In genomic region chr2:225008179-225008829, GRCh38 we compare ENCODE assay signal across 12 cellular contexts. TPM values are rescaled to one million over a fixed set of nuclear protein-coding genes. Genes with fewer than 3 reads are reported as not detected.
A peak's percentile ranks its signal among the peaks of the same experiment; 100 is the strongest.
DNase-seq lines count a peak whose midpoint lies in the region; ATAC-seq and TF ChIP-seq lines count a peak whose summit lies in the region.
"Had no signal": no experiment of that assay in that cellular context is flagged by ENCODE, and none has a peak within 500 bp of the region (broad histone marks: within the 10 kb centered on the region; RNA-seq: fewer than 3 reads in every experiment).

No MANE protein-coding gene starts in this region.

- peaks cover 10 to 35% (median 25%) of the 10 kb centered on the region in 3 donors for H3K4me1 Mint-ChIP-seq in IgD-negative memory B cell
- H3K4me1 Mint-ChIP-seq in memory B cell: peaks cover 25% of the 10 kb centered on the region

- H3K27ac ChIP-seq in substantia nigra (ENCODE audit: low read depth, low read length, poor library complexity, severe bottlenecking): no peak overlapping the region
- H3K27ac ChIP-seq in heart right ventricle: no peak overlapping the region
- H3K27ac ChIP-seq: cardiac muscle cell had no signal

- TF ChIP-seq CTCF in heart right ventricle (IDR thresholded peaks at IDR 0.05): no peak

- H3K27me3 Mint-ChIP-seq in IgD-negative memory B cell (no peaks in the 10 kb centered on the region), memory B cell (no peaks in the 10 kb centered on the region)

- no peak overlapping the region for H3K4me3 ChIP-seq in heart right ventricle
- H3K4me3 ChIP-seq: cardiac muscle cell had no signal

- no peaks in the 10 kb centered on the region for H3K9me3 ChIP-seq in heart right ventricle

- H3K9me3 Mint-ChIP-seq in IgD-negative memory B cell: no peaks in the 10 kb centered on the region
- no peaks in the 10 kb centered on the region for H3K9me3 Mint-ChIP-seq in memory B cell

- H3K4me3 Mint-ChIP-seq in IgD-negative memory B cell (no peak overlapping the region), memory B cell (no peak overlapping the region)
- H3K4me3 Mint-ChIP-seq: neural crest cell had no signal

- no peaks in the 10 kb centered on the region for H3K36me3 ChIP-seq in heart right ventricle
- H3K36me3 ChIP-seq: cardiac muscle cell had no signal

- H3K36me3 Mint-ChIP-seq in IgD-negative memory B cell (no peaks in the 10 kb centered on the region), memory B cell (peaks cover 3% of the 10 kb centered on the region)

- peak; percentile 66 for ATAC-seq in GM18867 (IDR thresholded peaks at IDR 0.05; ENCODE audit: unreplicated experiment)
- peak; percentile 77 for ATAC-seq in HG02588 (IDR thresholded peaks at IDR 0.05; ENCODE audit: unreplicated experiment)
- ATAC-seq in memory B cell (ENCODE audit: low read depth): peak; percentile 81
- no peak for ATAC-seq in heart right ventricle

- no peak for DNase-seq in memory B cell (ENCODE audit: low spot score in 2 of 2)
- no peak for DNase-seq in substantia nigra (lab: John Stamatoyannopoulos, UW)
- no peak for DNase-seq in heart right ventricle
- DNase-seq in NCI-H2196 (lab: John Stamatoyannopoulos, UW; ENCODE audit: unreplicated experiment): no peak
- DNase-seq in A172 (ENCODE audit: low spot score): no peak
- DNase-seq: activated CD4-positive, alpha-beta T cell treated with anti-CD3 and anti-CD28 coated beads, Interleukin-2, amount 50 U/mL, for 1 hour; NK-92 treated with Interleukin-12 subunit alpha and Interleukin-12 subunit beta, amount 100 ng/mL, for 24 hours had no signal

- no peaks in the 10 kb centered on the region for H3K27me3 ChIP-seq in heart right ventricle

- WGBS in heart right ventricle, 2 donors: 72% methylated on average over 2 of the region's 2 CpGs

- H3K4me1 ChIP-seq in heart right ventricle: peaks cover 0 to 3% (median 0%) of the 10 kb centered on the region in 9 donors

- intact Hi-C loops in heart right ventricle (cut with DNase I): loop anchor here in 3 of 10 donors (10.0 kb wide), 2 partner anchors 204 to 654 kb away; no protein-coding TSS in a partner anchor

- H3K27ac Mint-ChIP-seq in IgD-negative memory B cell (peak overlapping the region in 2 of 3 donors; percentile 1 to 51), memory B cell (peak overlapping the region; percentile 65)

RNA-seq across cellular contexts. Expression of gene DOCK10, which starts 34.0 kb away (rescaled TPM):
- polyA plus RNA-seq in IgD-negative memory B cell (26.9 TPM), heart right ventricle (1 to 10 TPM in 1 of 2 donors, under 1 TPM in 1; 0.88 to 1.0 TPM)
- 10 to 100 TPM in 1 of 10 donors, 1 to 10 TPM in 7, under 1 TPM in 2; 0.77 to 18.9 (median 1.4) TPM for total RNA-seq in heart right ventricle
- 22.7 and 37.5 TPM in 2 replicates for total RNA-seq in A172 (2014; rRNA removed; shearing (Covaris generic))
- total RNA-seq: cardiac muscle cell had no signal
- polyA plus RNA-seq: cardiac muscle cell had no signal

Comparison
In these comparisons a context has a peak if more than half of its experiments do, and no peak if none do; other contexts are left out.
1. ATAC-seq: peak in GM18867 (single experiment), HG02588 (single experiment) and memory B cell (single experiment); none in heart right ventricle (0 of 8).